In the genomic region with DNA sequence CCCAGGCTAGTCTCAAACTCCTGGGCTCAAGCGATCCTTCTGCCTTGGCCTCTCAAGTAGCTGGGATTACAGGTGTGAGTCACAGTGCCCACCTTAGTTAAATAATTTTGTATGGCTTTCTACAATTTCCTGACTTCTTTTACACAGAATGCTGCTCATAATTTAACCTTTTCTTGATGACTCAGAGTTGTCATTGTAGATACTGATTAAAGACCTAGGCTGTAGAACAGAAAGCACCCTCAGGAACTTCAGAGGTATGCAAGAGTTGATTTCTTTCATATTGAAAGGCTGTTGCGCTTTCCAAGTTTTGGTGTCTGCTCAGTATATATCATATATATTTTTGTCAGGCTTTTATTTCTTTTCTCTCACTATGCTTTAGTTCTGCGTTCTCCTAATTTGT, we compare ENCODE assay signal across 17 cellular contexts. TPM values are rescaled to one million over a fixed set of nuclear protein-coding genes. Genes with fewer than 3 reads are reported as not detected.
"Had no signal": no experiment of that assay in that cellular context is flagged by ENCODE, and none has a peak within 500 bp of the region (broad histone marks: within the 10 kb centered on the region; RNA-seq: fewer than 3 reads in every experiment).

No MANE protein-coding gene starts in this region.

- ATAC-seq: activated CD8-positive, alpha-beta memory T cell treated with anti-CD3 and anti-CD28 coated beads, Interleukin-2, amount 10 ng/mL, durations not matched to agents 7 days and 5 days; body of pancreas; effector memory CD8-positive, alpha-beta T cell; gastroesophageal sphincter; WTC11 had no signal

- DNase-seq: activated CD8-positive, alpha-beta memory T cell treated with anti-CD3 and anti-CD28 coated beads, Interleukin-2, amount 10 ng/mL, durations not matched to agents 7 days and 5 days; body of pancreas; central memory CD4-positive, alpha-beta T cell; effector memory CD8-positive, alpha-beta T cell; stimulated activated CD4-positive, alpha-beta T cell treated with anti-CD3 and anti-CD28 coated beads, Interleukin-4, amount 100 ng/mL, for 1 hour; stimulated activated CD8-positive, alpha-beta memory T cell treated with anti-CD3 and anti-CD28 coated beads, Interleukin-4, amount 100 ng/mL, for 48 hours; thyroid gland had no signal

- H3K27me3 Mint-ChIP-seq: activated CD8-positive, alpha-beta memory T cell treated with anti-CD3 and anti-CD28 coated beads, Interleukin-2, amount 10 ng/mL, durations not matched to agents 7 days and 5 days; dendritic cell treated with granulocyte-macrophage colony-stimulating factor and Interleukin-4, amounts not matched to agents 40 ng/mL and 50 ng/mL, for 4 days; effector memory CD8-positive, alpha-beta T cell had no signal

- H3K27ac Mint-ChIP-seq: activated CD8-positive, alpha-beta memory T cell treated with anti-CD3 and anti-CD28 coated beads, Interleukin-2, amount 10 ng/mL, durations not matched to agents 7 days and 5 days; dendritic cell treated with granulocyte-macrophage colony-stimulating factor and Interleukin-4, amounts not matched to agents 40 ng/mL and 50 ng/mL, for 4 days; T-helper 1 cell treated with Interleukin-12 subunit alpha and Interleukin-12 subunit beta and Interleukin-4 antibody, amounts not matched to agents 30 μg/mL and 1 μg/mL, for 36 hours; WTC11 had no signal

- H3K9me3 Mint-ChIP-seq: dendritic cell treated with granulocyte-macrophage colony-stimulating factor and Interleukin-4, amounts not matched to agents 40 ng/mL and 50 ng/mL, for 4 days; effector memory CD8-positive, alpha-beta T cell; T-helper 1 cell treated with Interleukin-12 subunit alpha and Interleukin-12 subunit beta and Interleukin-4 antibody, amounts not matched to agents 30 μg/mL and 1 μg/mL, for 36 hours; WTC11 had no signal

- H3K4me3 ChIP-seq: body of pancreas, gastroesophageal sphincter, thyroid gland had no signal

- H3K27ac ChIP-seq: body of pancreas, gastroesophageal sphincter, thyroid gland had no signal

- H3K4me1 ChIP-seq: thyroid gland had no signal

- H3K36me3 Mint-ChIP-seq: WTC11 had no signal

- FAIRE-seq: urothelium cell line had no signal

- H3K4me3 Mint-ChIP-seq: activated CD8-positive, alpha-beta memory T cell treated with anti-CD3 and anti-CD28 coated beads, Interleukin-2, amount 10 ng/mL, durations not matched to agents 7 days and 5 days; dendritic cell treated with granulocyte-macrophage colony-stimulating factor and Interleukin-4, amounts not matched to agents 40 ng/mL and 50 ng/mL, for 4 days; effector memory CD8-positive, alpha-beta T cell; T-helper 1 cell treated with Interleukin-12 subunit alpha and Interleukin-12 subunit beta and Interleukin-4 antibody, amounts not matched to agents 30 μg/mL and 1 μg/mL, for 36 hours; WTC11 had no signal

- H3K9me3 ChIP-seq: body of pancreas, gastroesophageal sphincter, thyroid gland had no signal

- H3K27me3 ChIP-seq: body of pancreas, gastroesophageal sphincter, thyroid gland had no signal

- H3K36me3 ChIP-seq: gastroesophageal sphincter, thyroid gland had no signal

RNA-seq across cellular contexts. Expression of a gene that starts 21.1 kb away (rescaled TPM):
- total RNA-seq: epithelial cell of proximal tubule, kidney epithelial cell, pulmonary artery endothelial cell, WTC11 had no signal
- polyA plus RNA-seq: neural cell had no signal

RNA-seq across cellular contexts. Expression of a gene that starts 56.4 kb away (rescaled TPM):
- total RNA-seq: epithelial cell of proximal tubule, kidney epithelial cell, osteoblast, pulmonary artery endothelial cell, WTC11 had no signal
- polyA plus RNA-seq: neural cell had no signal
